Comparison of ENCODE assay signal across 1 cellular context in the genomic region with DNA sequence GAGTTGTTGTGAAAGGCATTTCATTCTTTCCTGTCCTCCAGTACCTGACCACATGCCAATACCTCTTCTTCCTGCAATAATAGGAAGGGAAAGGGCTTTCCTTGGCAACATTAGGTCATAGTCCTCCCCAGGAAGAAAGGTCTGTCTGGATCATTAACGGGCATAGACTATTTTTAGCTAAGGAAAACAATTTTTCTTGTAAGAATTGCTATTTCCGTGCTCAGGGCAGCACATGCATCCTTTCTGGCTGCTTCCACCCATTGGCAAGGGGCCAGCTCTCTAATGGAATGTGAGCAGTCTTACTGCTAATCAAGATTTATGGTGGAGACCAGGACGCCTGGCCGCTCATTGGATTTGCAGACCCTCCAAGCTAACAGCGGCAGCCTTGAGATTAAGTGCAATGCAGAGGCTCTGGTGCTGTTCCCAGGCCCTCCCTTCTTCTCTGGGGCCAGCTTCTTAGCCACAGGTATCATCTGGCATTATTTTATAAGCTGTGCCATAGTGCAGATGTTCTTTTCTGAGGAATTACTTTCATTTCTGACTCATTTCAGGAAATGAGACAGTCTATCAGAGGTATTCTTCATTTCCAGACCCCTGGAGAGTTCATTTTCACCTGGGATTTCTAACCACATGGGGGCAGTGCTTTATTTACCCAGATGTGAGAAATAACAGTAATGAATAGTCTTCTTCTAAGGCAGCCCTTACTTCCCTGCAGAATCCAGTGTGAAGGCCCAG.
A peak's percentile ranks its signal among the peaks of the same experiment; 100 is the strongest.
TF ChIP-seq lines count a peak whose summit lies in the region.

No MANE protein-coding gene starts in this region.

TF ChIP-seq in HEK293, 187 proteins besides CTCF, POLR2A, EP300 and RAD21 (continued from another document):
- TF ChIP-seq ZXDB (tag by site-specific recombination; IDR thresholded peaks at IDR 0.05): no peak
- 0 out of 2 replicates have a peak, but pooled peaks have one; percentile 25 for TF ChIP-seq ZNF549 (tag by site-specific recombination; IDR thresholded peaks at IDR 0.05)
- 0 out of 2 replicates have a peak, but pooled peaks have one; percentile 28 for TF ChIP-seq ZNF37A (tag by site-specific recombination; IDR thresholded peaks at IDR 0.05)
- no peak for TF ChIP-seq ZNF664 (tag by site-specific recombination; IDR thresholded peaks at IDR 0.05)
- no peak for TF ChIP-seq ZNF670 (tag by site-specific recombination; IDR thresholded peaks at IDR 0.05; ENCODE audit: low read depth)
- TF ChIP-seq ZNF514 (tag by site-specific recombination; IDR thresholded peaks at IDR 0.05): no peak
- TF ChIP-seq ZNF530 (tag by site-specific recombination; IDR thresholded peaks at IDR 0.05; ENCODE audit: low read depth): 0 out of 2 replicates have a peak, but pooled peaks have one; percentile 64
- TF ChIP-seq HOXC10 (CRISPR knock-in tag; IDR thresholded peaks at IDR 0.05): no peak
- TF ChIP-seq, protein P1, sequence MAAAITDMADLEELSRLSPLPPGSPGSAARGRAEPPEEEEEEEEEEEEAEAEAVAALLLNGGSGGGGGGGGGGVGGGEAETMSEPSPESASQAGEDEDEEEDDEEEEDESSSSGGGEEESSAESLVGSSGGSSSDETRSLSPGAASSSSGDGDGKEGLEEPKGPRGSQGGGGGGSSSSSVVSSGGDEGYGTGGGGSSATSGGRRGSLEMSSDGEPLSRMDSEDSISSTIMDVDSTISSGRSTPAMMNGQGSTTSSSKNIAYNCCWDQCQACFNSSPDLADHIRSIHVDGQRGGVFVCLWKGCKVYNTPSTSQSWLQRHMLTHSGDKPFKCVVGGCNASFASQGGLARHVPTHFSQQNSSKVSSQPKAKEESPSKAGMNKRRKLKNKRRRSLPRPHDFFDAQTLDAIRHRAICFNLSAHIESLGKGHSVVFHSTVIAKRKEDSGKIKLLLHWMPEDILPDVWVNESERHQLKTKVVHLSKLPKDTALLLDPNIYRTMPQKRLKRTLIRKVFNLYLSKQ (tag by site-specific recombination; IDR thresholded peaks at IDR 0.05; ENCODE audit: borderline replicate concordance): no peak
- TF ChIP-seq, protein P2, sequence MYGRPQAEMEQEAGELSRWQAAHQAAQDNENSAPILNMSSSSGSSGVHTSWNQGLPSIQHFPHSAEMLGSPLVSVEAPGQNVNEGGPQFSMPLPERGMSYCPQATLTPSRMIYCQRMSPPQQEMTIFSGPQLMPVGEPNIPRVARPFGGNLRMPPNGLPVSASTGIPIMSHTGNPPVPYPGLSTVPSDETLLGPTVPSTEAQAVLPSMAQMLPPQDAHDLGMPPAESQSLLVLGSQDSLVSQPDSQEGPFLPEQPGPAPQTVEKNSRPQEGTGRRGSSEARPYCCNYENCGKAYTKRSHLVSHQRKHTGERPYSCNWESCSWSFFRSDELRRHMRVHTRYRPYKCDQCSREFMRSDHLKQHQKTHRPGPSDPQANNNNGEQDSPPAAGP (tag by site-specific recombination; IDR thresholded peaks at IDR 0.05): no peak
- TF ChIP-seq ZNF600 (tag by site-specific recombination; IDR thresholded peaks at IDR 0.05): 0 out of 2 replicates have a peak, but pooled peaks have one; percentile 14
- TF ChIP-seq, protein P3, sequence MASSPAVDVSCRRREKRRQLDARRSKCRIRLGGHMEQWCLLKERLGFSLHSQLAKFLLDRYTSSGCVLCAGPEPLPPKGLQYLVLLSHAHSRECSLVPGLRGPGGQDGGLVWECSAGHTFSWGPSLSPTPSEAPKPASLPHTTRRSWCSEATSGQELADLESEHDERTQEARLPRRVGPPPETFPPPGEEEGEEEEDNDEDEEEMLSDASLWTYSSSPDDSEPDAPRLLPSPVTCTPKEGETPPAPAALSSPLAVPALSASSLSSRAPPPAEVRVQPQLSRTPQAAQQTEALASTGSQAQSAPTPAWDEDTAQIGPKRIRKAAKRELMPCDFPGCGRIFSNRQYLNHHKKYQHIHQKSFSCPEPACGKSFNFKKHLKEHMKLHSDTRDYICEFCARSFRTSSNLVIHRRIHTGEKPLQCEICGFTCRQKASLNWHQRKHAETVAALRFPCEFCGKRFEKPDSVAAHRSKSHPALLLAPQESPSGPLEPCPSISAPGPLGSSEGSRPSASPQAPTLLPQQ (tag by site-specific recombination; IDR thresholded peaks at IDR 0.05): no peak
- TF ChIP-seq, protein P4, sequence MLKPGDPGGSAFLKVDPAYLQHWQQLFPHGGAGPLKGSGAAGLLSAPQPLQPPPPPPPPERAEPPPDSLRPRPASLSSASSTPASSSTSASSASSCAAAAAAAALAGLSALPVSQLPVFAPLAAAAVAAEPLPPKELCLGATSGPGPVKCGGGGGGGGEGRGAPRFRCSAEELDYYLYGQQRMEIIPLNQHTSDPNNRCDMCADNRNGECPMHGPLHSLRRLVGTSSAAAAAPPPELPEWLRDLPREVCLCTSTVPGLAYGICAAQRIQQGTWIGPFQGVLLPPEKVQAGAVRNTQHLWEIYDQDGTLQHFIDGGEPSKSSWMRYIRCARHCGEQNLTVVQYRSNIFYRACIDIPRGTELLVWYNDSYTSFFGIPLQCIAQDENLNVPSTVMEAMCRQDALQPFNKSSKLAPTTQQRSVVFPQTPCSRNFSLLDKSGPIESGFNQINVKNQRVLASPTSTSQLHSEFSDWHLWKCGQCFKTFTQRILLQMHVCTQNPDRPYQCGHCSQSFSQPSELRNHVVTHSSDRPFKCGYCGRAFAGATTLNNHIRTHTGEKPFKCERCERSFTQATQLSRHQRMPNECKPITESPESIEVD (tag by site-specific recombination; IDR thresholded peaks at IDR 0.05): peak; percentile 54; the same call in 1 of the 2 replicates
- TF ChIP-seq FEZF1 (tag by site-specific recombination; IDR thresholded peaks at IDR 0.05): peak; percentile 87
- peak; percentile 40; the same call in 1 of the 2 replicates for TF ChIP-seq PRDM1 (tag by site-specific recombination; IDR thresholded peaks at IDR 0.05)
- TF ChIP-seq, protein P5, sequence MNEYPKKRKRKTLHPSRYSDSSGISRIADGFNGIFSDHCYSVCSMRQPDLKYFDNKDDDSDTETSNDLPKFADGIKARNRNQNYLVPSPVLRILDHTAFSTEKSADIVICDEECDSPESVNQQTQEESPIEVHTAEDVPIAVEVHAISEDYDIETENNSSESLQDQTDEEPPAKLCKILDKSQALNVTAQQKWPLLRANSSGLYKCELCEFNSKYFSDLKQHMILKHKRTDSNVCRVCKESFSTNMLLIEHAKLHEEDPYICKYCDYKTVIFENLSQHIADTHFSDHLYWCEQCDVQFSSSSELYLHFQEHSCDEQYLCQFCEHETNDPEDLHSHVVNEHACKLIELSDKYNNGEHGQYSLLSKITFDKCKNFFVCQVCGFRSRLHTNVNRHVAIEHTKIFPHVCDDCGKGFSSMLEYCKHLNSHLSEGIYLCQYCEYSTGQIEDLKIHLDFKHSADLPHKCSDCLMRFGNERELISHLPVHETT (tag by site-specific recombination; IDR thresholded peaks at IDR 0.05): no peak
- TF ChIP-seq ZNF654 (tag by site-specific recombination; IDR thresholded peaks at IDR 0.05; ENCODE audit: low read depth): peak; percentile 49
- TF ChIP-seq ZNF660 (tag by site-specific recombination; IDR thresholded peaks at IDR 0.05): peak; percentile 96
- peak; percentile 88 for TF ChIP-seq ZNF341 (tag by site-specific recombination; IDR thresholded peaks at IDR 0.05; ENCODE audit: low read depth)
- TF ChIP-seq ZSCAN30 (tag by site-specific recombination; IDR thresholded peaks at IDR 0.05): no peak; the same call in 1 of the 2 replicates
